In genomic region chr1:225469051-225469450, GRCh38 we compare ENCODE assay signal across 17 cellular contexts. TPM values are rescaled to one million over a fixed set of nuclear protein-coding genes. Genes with fewer than 3 reads are reported as not detected.
DNase-seq lines count a peak whose midpoint lies in the region; ATAC-seq and TF ChIP-seq lines count a peak whose summit lies in the region.
"Had no signal": no experiment of that assay in that cellular context is flagged by ENCODE, and none has a peak within 500 bp of the region (broad histone marks: within the 10 kb centered on the region; RNA-seq: fewer than 3 reads in every experiment).

No MANE protein-coding gene starts in this region.

- ATAC-seq in T-cell (replicated peaks in 1 of 4) (no peak), sciatic nerve (no peak), foreskin keratinocyte (no peak)
- ATAC-seq: HCT116, mucosa of descending colon had no signal

- no peaks in the 10 kb centered on the region for H3K36me3 ChIP-seq in endodermal cell (ENCODE audit: control insufficient read depth, insufficient read depth, low read length)
- H3K36me3 ChIP-seq: prostate gland had no signal

- peaks cover 1% of the 10 kb centered on the region for H3K36me3 Mint-ChIP-seq in T-helper 2 cell treated with Interferon-gamma antibody and Interleukin-4, amounts not matched to agents 5 μg/mL and 100 μg/mL, for 36 hours (ENCODE audit: low read depth)
- H3K36me3 Mint-ChIP-seq in T-cell (no peaks in the 10 kb centered on the region), endodermal cell (ENCODE audit: low read depth) (no peaks in the 10 kb centered on the region)

- TF ChIP-seq CTCF in endodermal cell (conservative IDR thresholded peaks at IDR 0.05): no peak
- TF ChIP-seq CTCF in foreskin keratinocyte (conservative IDR thresholded peaks at IDR 0.05): no peak

- POLR2A ChIA-PET in T-cell (lab: Charles Lee): interaction anchor here in 1 of 2 donors (0.9 kb wide), 1 partner anchor 310 kb away, joined by 3 read pairs; no protein-coding TSS in a partner anchor

- peaks cover 12% of the 10 kb centered on the region for H3K4me1 ChIP-seq in endodermal cell (ENCODE audit: control insufficient read depth, insufficient read depth, low read length)
- H3K4me1 ChIP-seq in foreskin keratinocyte: no peaks in the 10 kb centered on the region
- H3K4me1 ChIP-seq: prostate gland had no signal

- H3K27me3 Mint-ChIP-seq in T-helper 2 cell treated with Interferon-gamma antibody and Interleukin-4, amounts not matched to agents 5 μg/mL and 100 μg/mL, for 36 hours (ENCODE audit: low read depth): no peaks in the 10 kb centered on the region
- no peaks in the 10 kb centered on the region for H3K27me3 Mint-ChIP-seq in T-cell
- peaks cover 4% of the 10 kb centered on the region for H3K27me3 Mint-ChIP-seq in endodermal cell (ENCODE audit: insufficient read depth)

- H3K4me1 Mint-ChIP-seq in T-helper 2 cell treated with Interferon-gamma antibody and Interleukin-4, amounts not matched to agents 5 μg/mL and 100 μg/mL, for 36 hours (ENCODE audit: low read depth): peaks cover 41% of the 10 kb centered on the region
- H3K4me1 Mint-ChIP-seq in T-cell (peaks cover 32 to 52% (median 50%) of the 10 kb centered on the region in 3 donors), endodermal cell (peaks cover 10% of the 10 kb centered on the region)

- no peaks in the 10 kb centered on the region for H3K9me3 ChIP-seq in endodermal cell (ENCODE audit: control insufficient read depth, low read length)
- H3K9me3 ChIP-seq: mucosa of descending colon, prostate gland had no signal

- H3K27ac ChIP-seq in endodermal cell (ENCODE audit: low read depth, low read length) (no peak overlapping the region), foreskin keratinocyte (no peak overlapping the region)
- H3K27ac ChIP-seq: prostate gland had no signal

- H3K4me3 ChIP-seq in endodermal cell (ENCODE audit: low read length): no peak overlapping the region
- H3K4me3 ChIP-seq: mucosa of descending colon, prostate gland had no signal

- no peaks in the 10 kb centered on the region for H3K27me3 ChIP-seq in endodermal cell (ENCODE audit: control insufficient read depth, insufficient read depth, low read length, poor library complexity, severe bottlenecking)
- H3K27me3 ChIP-seq in foreskin keratinocyte: no peaks in the 10 kb centered on the region

- no peak for DNase-seq in T-helper 2 cell treated with Interferon-gamma antibody and Interleukin-4, amounts not matched to agents 5 μg/mL and 100 μg/mL, for 36 hours (ENCODE audit: low spot score)
- DNase-seq in T-helper 2 cell (no peak), T-cell (peak in 1 of 34 experiments; percentile 8), endodermal cell (peak; percentile 37), sciatic nerve (ENCODE audit: low spot score) (peak; percentile 23), foreskin keratinocyte (no peak), DMS79 (lab: John Stamatoyannopoulos, UW) (no peak), NCI-H1694 (lab: John Stamatoyannopoulos, UW) (no peak)
- DNase-seq: anterior cingulate cortex, IMR-90, kidney glomerular epithelial cell, mucosa of descending colon, NCI-H2107, NCI-H82, T1000 had no signal

- 91 to 97% methylated on average over 5 of the region's 5 CpGs for WGBS in endodermal cell (ENCODE audit: insufficient coverage in 1 of 2, insufficient read length in 1 of 2), 2 experiments

- H3K9ac ChIP-seq in endodermal cell (ENCODE audit: extremely low read depth, low read length, poor library complexity, severe bottlenecking): no peak overlapping the region

- H3K9me3 Mint-ChIP-seq in T-helper 2 cell treated with Interferon-gamma antibody and Interleukin-4, amounts not matched to agents 5 μg/mL and 100 μg/mL, for 36 hours: peaks cover 6% of the 10 kb centered on the region
- H3K9me3 Mint-ChIP-seq in T-cell (no peaks in the 10 kb centered on the region), endodermal cell (no peaks in the 10 kb centered on the region)

- H3K27ac Mint-ChIP-seq in T-helper 2 cell treated with Interferon-gamma antibody and Interleukin-4, amounts not matched to agents 5 μg/mL and 100 μg/mL, for 36 hours: peak overlapping the region; percentile 97
- H3K27ac Mint-ChIP-seq in T-cell (peak overlapping the region; percentile 97), endodermal cell (no peak overlapping the region)

- intact Hi-C loops in sciatic nerve (cut with DNase I): no loop called here

- peak overlapping the region; percentile 95 for H3K4me3 Mint-ChIP-seq in T-helper 2 cell treated with Interferon-gamma antibody and Interleukin-4, amounts not matched to agents 5 μg/mL and 100 μg/mL, for 36 hours
- H3K4me3 Mint-ChIP-seq in T-cell (peak overlapping the region; percentile 42 to 92 (median 57)), endodermal cell (no peak overlapping the region)

- CTCF ChIA-PET in T-cell (lab: Charles Lee): interaction anchor here (0.5 to 1.5 kb wide), 7 partner anchors 20 to 519 kb away, joined by 3 to 6 read pairs (median 3); partner anchors contain the start of gene PYCR2 (in 1 of the 2)

RNA-seq across cellular contexts. Expression of gene LBR, which starts 41.2 kb away (rescaled TPM):
- total RNA-seq in T-cell (100 to 1,000 TPM; 105 to 142 (median 118) TPM), endodermal cell (10 to 100 TPM; 49.8 to 72.3 TPM), sciatic nerve (48.8 TPM), foreskin keratinocyte (51.3 and 66.1 TPM in 2 replicates)
- 98.3 TPM for polyA plus RNA-seq in endodermal cell (2013, experiment 1 of 2)
- polyA plus RNA-seq in endodermal cell (2013, experiment 2 of 2): 96.7 TPM
- polyA plus RNA-seq in foreskin keratinocyte: 15.9 and 23.3 TPM in 2 replicates

Comparison
In these comparisons a context has a peak if more than half of its experiments do, and no peak if none do; other contexts are left out.
1. DNase-seq: peak in endodermal cell (single experiment) and sciatic nerve (single experiment); none in T-helper 2 cell treated with Interferon-gamma antibody and Interleukin-4, amounts not matched to agents 5 μg/mL and 100 μg/mL, for 36 hours (single experiment), T-helper 2 cell (0 of 5), foreskin keratinocyte (0 of 2), DMS79 (single experiment) and NCI-H1694 (single experiment).